27 cellular contexts compared by ENCODE assay signal in the genomic region with DNA sequence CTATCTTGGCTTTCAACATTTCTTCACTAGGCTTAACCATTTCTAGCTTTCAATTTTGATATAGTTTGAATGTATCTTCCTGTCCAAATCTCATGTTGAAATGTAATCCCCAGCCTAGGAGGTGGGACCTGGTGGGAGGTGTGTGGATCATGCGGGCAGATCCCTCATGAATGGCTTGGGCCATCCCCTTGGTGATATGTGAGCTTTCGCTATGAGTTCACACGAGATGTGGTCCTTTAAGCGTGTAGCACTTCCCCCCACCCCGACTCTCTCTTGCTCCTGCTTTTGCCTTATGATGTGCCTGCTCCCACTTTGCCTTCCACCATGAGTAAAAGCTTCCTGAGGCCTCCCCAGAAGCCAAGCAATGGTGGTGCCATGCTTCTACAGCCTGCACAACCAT. TPM values are rescaled to one million over a fixed set of nuclear protein-coding genes. Genes with fewer than 3 reads are reported as not detected.
A peak's percentile ranks its signal among the peaks of the same experiment; 100 is the strongest.
DNase-seq lines count a peak whose midpoint lies in the region; ATAC-seq, FAIRE-seq and TF ChIP-seq lines count a peak whose summit lies in the region.
"Had no signal": no experiment of that assay in that cellular context is flagged by ENCODE, and none has a peak within 500 bp of the region (broad histone marks: within the 10 kb centered on the region; RNA-seq: fewer than 3 reads in every experiment).

No MANE protein-coding gene starts in this region.

- intact Hi-C loops in heart right ventricle (cut with DNase I) (no loop called here), PC-9 (cut with micrococcal nuclease; ENCODE audit: unreplicated experiment) (no loop called here), head of caudate nucleus (cut with DNase I) (no loop called here)

- no TSS peak for BruUV-seq in PC-9 (replicated peaks; lab: Mats Ljungman, UMichigan)

- no peak for TF ChIP-seq CTCF in heart right ventricle (IDR thresholded peaks at IDR 0.05)
- TF ChIP-seq CTCF in PC-9 (conservative IDR thresholded peaks at IDR 0.05): no peak

- no peak overlapping the region for H2AFZ ChIP-seq in PC-9

- peak; percentile 79 for FAIRE-seq in GM18507 (lab: Jason Lieb, UNC)
- FAIRE-seq: keratinocyte had no signal

- DNase-seq in GM18507 (ENCODE audit: extremely low spot score, insufficient read length, low read depth): no peak
- DNase-seq in heart right ventricle: no peak
- no peak for DNase-seq in PC-9
- DNase-seq in C1 segment of cervical spinal cord (lab: John Stamatoyannopoulos, UW): no peak
- no peak for DNase-seq in head of caudate nucleus
- DNase-seq: activated CD4-positive, alpha-beta T cell treated with anti-CD3 and anti-CD28 coated beads, Interleukin-2, amount 50 U/mL, for 1 hour; activated naive CD4-positive, alpha-beta T cell treated with Interleukin-2 at 50 U/mL for 16 hours; DMS153; endodermal cell; GF-D8; H7; hypothalamus; Karpas-422; mammary epithelial cell; naive thymus-derived CD4-positive, alpha-beta T cell; NCI-H1048; NCI-H2081; NCI-H446 treated with DMSO at 0.1 percent for 48 hours; stimulated activated naive CD8-positive, alpha-beta T cell treated with anti-CD3 and anti-CD28 coated beads, Interleukin-15, Interleukin-2, amounts not matched to agents 100 U/mL and 50 U/mL, for 24 hours; T-helper 1 cell; transverse colon had no signal

- no peaks in the 10 kb centered on the region for H3F3A ChIP-seq in PC-9 (ENCODE audit: insufficient read depth, low read depth)

- no peaks in the 10 kb centered on the region; the same call in 1 of the 2 replicates for H4K20me1 ChIP-seq in PC-9 (ENCODE audit: insufficient read depth)

- H3K9me2 ChIP-seq in PC-9 (ENCODE audit: insufficient read depth): no peaks in the 10 kb centered on the region

- POLR2A ChIA-PET in PC-9 (lab: Charles Lee; ENCODE audit: unreplicated experiment): no interaction called here

- CTCF ChIA-PET in PC-9 (lab: Charles Lee): no interaction called here

- H3K9me3 ChIP-seq in heart right ventricle (peaks cover 0 to 14% (median 8%) of the 10 kb centered on the region in 11 donors), PC-9 (ENCODE audit: insufficient read depth, low read depth) (peaks cover 10% of the 10 kb centered on the region; the same call in 1 of the 2 replicates)

- H3K4me1 ChIP-seq in heart right ventricle (no peaks in the 10 kb centered on the region), PC-9 (replicated peaks; ENCODE audit: insufficient read depth) (no peaks in the 10 kb centered on the region)
- H3K4me1 ChIP-seq: ascending aorta, transverse colon had no signal

- no peak overlapping the region for H3K4me2 ChIP-seq in PC-9

- H3K27ac ChIP-seq in heart right ventricle (no peak overlapping the region), PC-9 (no peak overlapping the region)
- H3K27ac ChIP-seq: ascending aorta, C4-2B, transverse colon had no signal

- ATAC-seq in GM21390 (IDR thresholded peaks at IDR 0.05; ENCODE audit: unreplicated experiment) (peak; percentile 67), HG02798 (IDR thresholded peaks at IDR 0.05; ENCODE audit: poor library complexity, unreplicated experiment) (peak; percentile 74), HG03565 (IDR thresholded peaks at IDR 0.05; ENCODE audit: unreplicated experiment) (peak; percentile 69), heart right ventricle (no peak)
- ATAC-seq: naive thymus-derived CD4-positive, alpha-beta T cell; stimulated activated naive CD8-positive, alpha-beta T cell treated with anti-CD3 and anti-CD28 coated beads, Interleukin-15, Interleukin-2, amounts not matched to agents 100 U/mL and 50 U/mL, for 24 hours had no signal

- H3K4me3 ChIP-seq in heart right ventricle (no peak overlapping the region), PC-9 (no peak overlapping the region)
- H3K4me3 ChIP-seq: ascending aorta, transverse colon had no signal

- no peaks in the 10 kb centered on the region for H3K79me2 ChIP-seq in PC-9 (ENCODE audit: low read depth)

- H3K36me3 ChIP-seq in heart right ventricle: no peaks in the 10 kb centered on the region
- no peaks in the 10 kb centered on the region for H3K36me3 ChIP-seq in PC-9 (ENCODE audit: low read depth)
- H3K36me3 ChIP-seq: ascending aorta, transverse colon had no signal

- H3K27me3 ChIP-seq in heart right ventricle (no peaks in the 10 kb centered on the region), PC-9 (ENCODE audit: insufficient read depth, low read depth) (no peaks in the 10 kb centered on the region)
- H3K27me3 ChIP-seq: ascending aorta, transverse colon had no signal

- 91 to 94% methylated on average over 5 of the region's 5 CpGs for WGBS in heart right ventricle, 2 donors

RNA-seq across cellular contexts. Expression of a gene that starts 40.6 kb away (rescaled TPM):
- total RNA-seq in heart right ventricle (10 to 100 TPM; 23.4 to 38.5 (median 28.0) TPM), PC-9 (2021) (21.5 and 30.6 TPM in 2 replicates)
- 10 to 100 TPM; 10.9 to 19.3 TPM for polyA plus RNA-seq in heart right ventricle

RNA-seq across cellular contexts. Expression of a gene that starts 46.4 kb away (rescaled TPM):
- 10 to 100 TPM; 36.6 to 65.7 (median 53.5) TPM for total RNA-seq in heart right ventricle
- polyA plus RNA-seq in heart right ventricle: 10 to 100 TPM; 19.5 to 22.5 TPM
- 109 and 111 TPM in 2 replicates for total RNA-seq in PC-9 (2021)

Comparison
In these comparisons a context has a peak if more than half of its experiments do, and no peak if none do; other contexts are left out.
1. ATAC-seq: peak in GM21390 (single experiment), HG02798 (single experiment) and HG03565 (single experiment); none in heart right ventricle (0 of 8).